ENCODE assay signal across 27 cellular contexts in genomic region chr3:112046599-112046998, GRCh38. TPM values are rescaled to one million over a fixed set of nuclear protein-coding genes. Genes with fewer than 3 reads are reported as not detected.
"Had no signal": no experiment of that assay in that cellular context is flagged by ENCODE, and none has a peak within 500 bp of the region (broad histone marks: within the 10 kb centered on the region; RNA-seq: fewer than 3 reads in every experiment).

No MANE protein-coding gene starts in this region.

- ATAC-seq: activated CD8-positive, alpha-beta T cell treated with anti-CD3 and anti-CD28 coated beads, Interleukin-2, amount 10 ng/mL, durations not matched to agents 7 days and 5 days; effector memory CD8-positive, alpha-beta T cell; mucosa of descending colon; right cardiac atrium; stimulated activated naive CD8-positive, alpha-beta T cell treated with anti-CD3 and anti-CD28 coated beads, Interleukin-15, amount 100 ng/mL, for 72 hours had no signal

- H3K4me1 Mint-ChIP-seq: naive B cell had no signal

- H3K4me3 ChIP-seq: mucosa of descending colon, neural progenitor cell, prostate gland, skin epidermis, suprapubic skin, transverse colon had no signal

- H2AFZ ChIP-seq: neural progenitor cell had no signal

- H3K4me3 Mint-ChIP-seq: activated CD4-positive, alpha-beta T cell treated with anti-CD3 and anti-CD28 coated beads, Interleukin-2, amount 10 ng/mL, durations not matched to agents 24 days and 14 days; activated CD8-positive, alpha-beta T cell treated with anti-CD3 and anti-CD28 coated beads, Interleukin-2, amount 10 ng/mL, durations not matched to agents 7 days and 5 days; activated naive CD8-positive, alpha-beta T cell treated with anti-CD3 and anti-CD28 coated beads, Interleukin-2, amount 10 ng/mL, durations not matched to agents 7 days and 5 days; activated T-cell treated with anti-CD3 and anti-CD28 coated beads, Interleukin-2, amount 50 U/mL, for 24 hours; effector memory CD8-positive, alpha-beta T cell; naive B cell; neural progenitor cell; stimulated activated naive CD8-positive, alpha-beta T cell treated with anti-CD3 and anti-CD28 coated beads, Interleukin-15, amount 100 ng/mL, for 72 hours had no signal

- H3K36me3 Mint-ChIP-seq: activated naive CD8-positive, alpha-beta T cell treated with anti-CD3 and anti-CD28 coated beads, Interleukin-2, amount 10 ng/mL, durations not matched to agents 7 days and 5 days; naive B cell; neural progenitor cell had no signal

- H3K27me3 Mint-ChIP-seq: activated naive CD8-positive, alpha-beta T cell treated with anti-CD3 and anti-CD28 coated beads, Interleukin-2, amount 10 ng/mL, durations not matched to agents 7 days and 5 days; activated T-cell treated with anti-CD3 and anti-CD28 coated beads, Interleukin-2, amount 50 U/mL, for 24 hours; stimulated activated naive CD8-positive, alpha-beta T cell treated with anti-CD3 and anti-CD28 coated beads, Interleukin-15, amount 100 ng/mL, for 72 hours had no signal

- H3K27ac Mint-ChIP-seq: activated CD4-positive, alpha-beta T cell treated with anti-CD3 and anti-CD28 coated beads, Interleukin-2, amount 10 ng/mL, durations not matched to agents 24 days and 14 days; activated CD8-positive, alpha-beta T cell treated with anti-CD3 and anti-CD28 coated beads, Interleukin-2, amount 10 ng/mL, durations not matched to agents 7 days and 5 days; activated naive CD8-positive, alpha-beta T cell treated with anti-CD3 and anti-CD28 coated beads, Interleukin-2, amount 10 ng/mL, durations not matched to agents 7 days and 5 days; activated T-cell treated with anti-CD3 and anti-CD28 coated beads, Interleukin-2, amount 50 U/mL, for 24 hours; activated T-helper 2 cell treated with anti-CD3 and anti-CD28 coated beads, Interferon-gamma antibody, Interleukin-2, Interleukin-4, amounts not matched to agents 10 μg/mL and 5 μg/mL and 100 μg/mL, durations not matched to agents 14 hours and 24 hours and 36 hours; effector memory CD8-positive, alpha-beta T cell; naive B cell; neural progenitor cell; stimulated activated naive CD8-positive, alpha-beta T cell treated with anti-CD3 and anti-CD28 coated beads, Interleukin-15, amount 100 ng/mL, for 72 hours had no signal

- H3K27ac ChIP-seq: neural progenitor cell, prostate gland, skin epidermis, suprapubic skin, transverse colon had no signal

- H3K9me3 ChIP-seq: mucosa of descending colon, prostate gland, suprapubic skin, transverse colon had no signal

- H3K4me1 ChIP-seq: prostate gland had no signal

- H3K9ac ChIP-seq: neural progenitor cell had no signal

- H3K9me3 Mint-ChIP-seq: activated CD4-positive, alpha-beta T cell treated with anti-CD3 and anti-CD28 coated beads, Interleukin-2, amount 10 ng/mL, durations not matched to agents 24 days and 14 days; activated naive CD8-positive, alpha-beta T cell treated with anti-CD3 and anti-CD28 coated beads, Interleukin-2, amount 10 ng/mL, durations not matched to agents 7 days and 5 days; activated T-cell treated with anti-CD3 and anti-CD28 coated beads, Interleukin-2, amount 50 U/mL, for 24 hours; activated T-helper 2 cell treated with anti-CD3 and anti-CD28 coated beads, Interferon-gamma antibody, Interleukin-2, Interleukin-4, amounts not matched to agents 10 μg/mL and 5 μg/mL and 100 μg/mL, durations not matched to agents 14 hours and 24 hours and 36 hours; effector memory CD8-positive, alpha-beta T cell; naive B cell; neural progenitor cell; stimulated activated naive CD8-positive, alpha-beta T cell treated with anti-CD3 and anti-CD28 coated beads, Interleukin-15, amount 100 ng/mL, for 72 hours had no signal

- DNase-seq: activated CD4-positive, alpha-beta T cell treated with anti-CD3 and anti-CD28 coated beads, Interleukin-2, amount 10 ng/mL, durations not matched to agents 24 days and 14 days; activated CD8-positive, alpha-beta T cell treated with anti-CD3 and anti-CD28 coated beads, Interleukin-2, amount 10 ng/mL, durations not matched to agents 7 days and 5 days; activated naive CD4-positive, alpha-beta T cell treated with Interleukin-2 at 50 U/mL for 16 hours; activated naive CD8-positive, alpha-beta T cell treated with anti-CD3 and anti-CD28 coated beads, Interleukin-2, amount 10 ng/mL, durations not matched to agents 7 days and 5 days; activated T-cell treated with anti-CD3 and anti-CD28 coated beads, Interleukin-2, amount 50 U/mL, for 24 hours; anterior cingulate cortex; cerebellar nuclear complex; effector memory CD8-positive, alpha-beta T cell; foreskin melanocyte; glutamatergic neuron; hypothalamus; mesenchymal stem cell; mucosa of descending colon; naive B cell; right cardiac atrium; stimulated activated CD4-positive, alpha-beta T cell treated with anti-CD3 and anti-CD28 coated beads, Interleukin-2, amount 100 ng/mL, for 48 hours; stimulated activated naive CD8-positive, alpha-beta T cell treated with anti-CD3 and anti-CD28 coated beads, Interleukin-15, amount 100 ng/mL, for 72 hours; T-helper 1 cell; T1000; transverse colon had no signal

- H3K36me3 ChIP-seq: neural progenitor cell, prostate gland, suprapubic skin, transverse colon had no signal

- H3K27me3 ChIP-seq: neural progenitor cell, suprapubic skin, transverse colon had no signal

- H3K4me2 ChIP-seq: neural progenitor cell had no signal

RNA-seq across cellular contexts. Expression of gene TMPRSS7, which starts 12.1 kb away (rescaled TPM):
- total RNA-seq: activated CD4-positive, alpha-beta T cell treated with anti-CD3 and anti-CD28 coated beads, Interleukin-2, amount 10 ng/mL, durations not matched to agents 24 days and 14 days; activated CD8-positive, alpha-beta T cell treated with anti-CD3 and anti-CD28 coated beads, Interleukin-2, amount 10 ng/mL, durations not matched to agents 7 days and 5 days; activated naive CD8-positive, alpha-beta T cell treated with anti-CD3 and anti-CD28 coated beads, Interleukin-2, amount 10 ng/mL, durations not matched to agents 7 days and 5 days; activated T-helper 2 cell treated with anti-CD3 and anti-CD28 coated beads, Interferon-gamma antibody, Interleukin-2, Interleukin-4, amounts not matched to agents 10 μg/mL and 5 μg/mL and 100 μg/mL, durations not matched to agents 14 hours and 24 hours and 36 hours; liver; osteocyte; prostate gland; right cardiac atrium; transverse colon had no signal
- polyA plus RNA-seq: liver, right cardiac atrium had no signal

RNA-seq across cellular contexts. Expression of gene TAGLN3, which starts 47.9 kb away (rescaled TPM):
- total RNA-seq: activated CD8-positive, alpha-beta T cell treated with anti-CD3 and anti-CD28 coated beads, Interleukin-2, amount 10 ng/mL, durations not matched to agents 7 days and 5 days; activated naive CD8-positive, alpha-beta T cell treated with anti-CD3 and anti-CD28 coated beads, Interleukin-2, amount 10 ng/mL, durations not matched to agents 7 days and 5 days; liver; osteocyte had no signal
- polyA plus RNA-seq: liver had no signal
